Comparison of ENCODE assay signal across 7 cellular contexts in genomic region chr14:22976620-22977433, GRCh38. TPM values are rescaled to one million over a fixed set of nuclear protein-coding genes. Genes with fewer than 3 reads are reported as not detected.
DNase-seq lines count a peak whose midpoint lies in the region; ATAC-seq and TF ChIP-seq lines count a peak whose summit lies in the region.
"Had no signal": no experiment of that assay in that cellular context is flagged by ENCODE, and none has a peak within 500 bp of the region (broad histone marks: within the 10 kb centered on the region; RNA-seq: fewer than 3 reads in every experiment).

No MANE protein-coding gene starts in this region.

- intact Hi-C loops in testis (cut with DNase I; ENCODE audit: low total_unique reads): no loop called here

- H3K4me1 ChIP-seq in adipocyte (ENCODE audit: control insufficient read depth, insufficient read depth, low read length) (peaks cover 43% of the 10 kb centered on the region), muscle layer of colon (ENCODE audit: insufficient read depth, low read length) (peaks cover 28% of the 10 kb centered on the region), testis (peaks cover 14% of the 10 kb centered on the region)

- H3K27ac ChIP-seq in muscle layer of colon (ENCODE audit: low read depth, low read length): peak overlapping the region; percentile 56
- H3K27ac ChIP-seq in testis: peak overlapping the region in 1 of 2 donors; percentile 19

- ATAC-seq in GM21576 (IDR thresholded peaks at IDR 0.05; ENCODE audit: unreplicated experiment): no peak

- H3K9me3 ChIP-seq in adipocyte (ENCODE audit: control insufficient read depth, low read length) (no peaks in the 10 kb centered on the region), muscle layer of colon (ENCODE audit: low read length) (no peaks in the 10 kb centered on the region), testis (no peaks in the 10 kb centered on the region)

- H3K9ac ChIP-seq in adipocyte (ENCODE audit: low read length) (peak overlapping the region; percentile 20), muscle layer of colon (ENCODE audit: low read length) (no peak overlapping the region)

- H3K27me3 ChIP-seq in H7 (ENCODE audit: control insufficient read depth, insufficient read depth, low read length): peaks cover 11% of the 10 kb centered on the region
- H3K27me3 ChIP-seq in adipocyte (replicated peaks; ENCODE audit: control insufficient read depth, insufficient read depth, low read length): no peaks in the 10 kb centered on the region
- H3K27me3 ChIP-seq in muscle layer of colon (ENCODE audit: control insufficient read depth in 1 of 2, insufficient read depth in 2 of 2, low read length in 2 of 2): peaks cover 0 to 7% of the 10 kb centered on the region in 2 donors
- H3K27me3 ChIP-seq in testis: no peaks in the 10 kb centered on the region

- H3K36me3 ChIP-seq in H7 (replicated peaks; ENCODE audit: control insufficient read depth, insufficient read depth, low read length) (peaks cover 30% of the 10 kb centered on the region), adipocyte (ENCODE audit: control insufficient read depth, insufficient read depth, low read length, severe bottlenecking) (peaks cover 10% of the 10 kb centered on the region), muscle layer of colon (ENCODE audit: insufficient read depth, low read length) (no peaks in the 10 kb centered on the region), testis (ENCODE audit: low read depth, missing control alignments) (no peaks in the 10 kb centered on the region)

- 61 to 70% methylated on average over 6 of the region's 6 CpGs for WGBS in testis, 2 donors

- peak; percentile 41 for DNase-seq in H7
- DNase-seq in adipocyte (ENCODE audit: low read depth): peak; percentile 65
- DNase-seq in cerebellar cortex (ENCODE audit: low spot score): no peak
- no peak for DNase-seq in testis
- DNase-seq: activated CD4-positive, alpha-beta T cell treated with anti-CD3 and anti-CD28 coated beads for 48 hours had no signal

- H3K4me3 ChIP-seq in H7 (ENCODE audit: insufficient read depth, low read depth, low read length) (no peak overlapping the region), adipocyte (ENCODE audit: low read length) (no peak overlapping the region), muscle layer of colon (ENCODE audit: low read depth in 1 of 2, low read length in 2 of 2) (no peak overlapping the region), testis (no peak overlapping the region)

- TF ChIP-seq CTCF in testis (IDR thresholded peaks at IDR 0.05): no peak

- no peak for TF ChIP-seq POLR2A in testis (IDR thresholded peaks at IDR 0.05)

RNA-seq across cellular contexts. Expression of gene AJUBA, which starts 5.5 kb away (rescaled TPM):
- 27.0 and 27.5 TPM in 2 replicates for total RNA-seq in H7 (2014; rRNA removed; shearing (Covaris generic))
- 10 to 100 TPM; 11.3 to 11.9 TPM for total RNA-seq in testis
- polyA plus RNA-seq in testis (ENCODE audit: insufficient read depth, low read depth, low replicate concordance): 12.8 TPM

RNA-seq across cellular contexts. Expression of gene HAUS4, which starts 19.9 kb away (rescaled TPM):
- 96.5 and 104 TPM in 2 replicates for total RNA-seq in H7 (2014; rRNA removed; shearing (Covaris generic))
- 10 to 100 TPM; 26.4 to 30.5 TPM for total RNA-seq in testis
- 22.4 TPM for polyA plus RNA-seq in testis (ENCODE audit: insufficient read depth, low read depth, low replicate concordance)

RNA-seq across cellular contexts. Expression of gene C14orf93, which starts 33.1 kb away (rescaled TPM):
- 13.2 and 16.9 TPM in 2 replicates for total RNA-seq in H7 (2014; rRNA removed; shearing (Covaris generic))
- 10 to 100 TPM; 12.5 to 17.5 TPM for total RNA-seq in testis
- 4.5 TPM for polyA plus RNA-seq in testis (ENCODE audit: insufficient read depth, low read depth, low replicate concordance)

RNA-seq across cellular contexts. Expression of gene PRMT5, which starts 47.7 kb away (rescaled TPM):
- 86.7 and 114 TPM in 2 replicates for total RNA-seq in H7 (2014; rRNA removed; shearing (Covaris generic))
- 10 to 100 TPM; 62.4 to 76.8 TPM for total RNA-seq in testis
- polyA plus RNA-seq in testis (ENCODE audit: insufficient read depth, low read depth, low replicate concordance): 73.9 TPM

RNA-seq across cellular contexts. Expression of gene PSMB5, which starts 57.9 kb away (rescaled TPM):
- 262 and 328 TPM in 2 replicates for total RNA-seq in H7 (2014; rRNA removed; shearing (Covaris generic))
- 100 to 1,000 TPM in 1 of 2 donors, 10 to 100 TPM in 1; 97.2 to 123 TPM for total RNA-seq in testis
- polyA plus RNA-seq in testis (ENCODE audit: insufficient read depth, low read depth, low replicate concordance): 145 TPM

Comparison
In these comparisons a context has a peak if more than half of its experiments do, and no peak if none do; other contexts are left out.
1. DNase-seq: peak in H7 (single experiment) and adipocyte (single experiment); none in cerebellar cortex (single experiment) and testis (single experiment).